In genomic region chr12:78209851-78210493, GRCh38 we compare ENCODE assay signal across 11 cellular contexts.
DNase-seq lines count a peak whose midpoint lies in the region; ATAC-seq, FAIRE-seq and TF ChIP-seq lines count a peak whose summit lies in the region.
"Had no signal": no experiment of that assay in that cellular context is flagged by ENCODE, and none has a peak within 500 bp of the region (broad histone marks: within the 10 kb centered on the region; RNA-seq: fewer than 3 reads in every experiment).

No MANE protein-coding gene starts in this region.

- POLR2A ChIA-PET in activated CD4-positive, alpha-beta memory T cell treated with anti-CD3 and anti-CD28 coated beads for 36 hours (lab: Charles Lee): no interaction called here

- no peaks in the 10 kb centered on the region for H3K27me3 Mint-ChIP-seq in chondrocyte (ENCODE audit: low read depth)
- no peaks in the 10 kb centered on the region for H3K27me3 Mint-ChIP-seq in activated T-cell treated with anti-CD3 and anti-CD28 coated beads, Interleukin-2, amount 50 U/mL, for 72 hours (ENCODE audit: low read depth)
- no peaks in the 10 kb centered on the region for H3K27me3 Mint-ChIP-seq in activated CD4-positive, alpha-beta memory T cell treated with anti-CD3 and anti-CD28 coated beads for 36 hours
- H3K27me3 Mint-ChIP-seq: activated B cell treated with CpG ODN at 0.5 μM for 24 hours had no signal

- no peak for FAIRE-seq in GM12892 (lab: Jason Lieb, UNC)
- FAIRE-seq: G401.6, small intestine had no signal

- DNase-seq in DMS53 treated with DMSO at 0.1 percent for 48 hours (lab: John Stamatoyannopoulos, UW; ENCODE audit: unreplicated experiment) (peak; percentile 87), NCI-H2196 treated with DMSO at 0.1 percent for 48 hours (lab: John Stamatoyannopoulos, UW; ENCODE audit: unreplicated experiment) (peak; percentile 62), chondrocyte (ENCODE audit: low spot score) (no peak), occipital lobe (lab: John Stamatoyannopoulos, UW) (peak; percentile 34), GM12892 (ENCODE audit: insufficient read length) (no peak)
- DNase-seq in activated T-cell treated with anti-CD3 and anti-CD28 coated beads, Interleukin-2, amount 50 U/mL, for 72 hours: no peak
- DNase-seq in activated CD4-positive, alpha-beta memory T cell treated with anti-CD3 and anti-CD28 coated beads for 36 hours: no peak
- DNase-seq: activated B cell treated with CpG ODN at 0.5 μM for 24 hours, small intestine had no signal

- TF ChIP-seq POLR2A in GM12892 (IDR thresholded peaks at IDR 0.05; ENCODE audit: low read depth, low read length): no peak

- ATAC-seq in activated T-cell treated with anti-CD3 and anti-CD28 coated beads, Interleukin-2, amount 50 U/mL, for 72 hours (replicated peaks in 1 of 2): no peak
- no peak for ATAC-seq in GM21723 (IDR thresholded peaks at IDR 0.05; ENCODE audit: unreplicated experiment)

- CTCF ChIA-PET in activated CD4-positive, alpha-beta memory T cell treated with anti-CD3 and anti-CD28 coated beads for 36 hours (lab: Charles Lee): no interaction called here

- no peaks in the 10 kb centered on the region for H3K9me3 Mint-ChIP-seq in chondrocyte (ENCODE audit: low read depth)
- H3K9me3 Mint-ChIP-seq in activated T-cell treated with anti-CD3 and anti-CD28 coated beads, Interleukin-2, amount 50 U/mL, for 72 hours: peaks cover 5 to 6% of the 10 kb centered on the region in 2 donors
- H3K9me3 Mint-ChIP-seq in activated CD4-positive, alpha-beta memory T cell treated with anti-CD3 and anti-CD28 coated beads for 36 hours: peaks cover 3% of the 10 kb centered on the region
- H3K9me3 Mint-ChIP-seq: activated B cell treated with CpG ODN at 0.5 μM for 24 hours had no signal

- no peak for TF ChIP-seq CTCF in chondrocyte (IDR thresholded peaks at IDR 0.05)

- H3K4me1 Mint-ChIP-seq in chondrocyte (ENCODE audit: low read depth): peaks cover 25% of the 10 kb centered on the region
- H3K4me1 Mint-ChIP-seq in activated T-cell treated with anti-CD3 and anti-CD28 coated beads, Interleukin-2, amount 50 U/mL, for 72 hours (ENCODE audit: low read depth): no peaks in the 10 kb centered on the region
- H3K4me1 Mint-ChIP-seq in activated CD4-positive, alpha-beta memory T cell treated with anti-CD3 and anti-CD28 coated beads for 36 hours (ENCODE audit: low read depth): no peaks in the 10 kb centered on the region
- H3K4me1 Mint-ChIP-seq: activated B cell treated with CpG ODN at 0.5 μM for 24 hours had no signal

- intact Hi-C loops in activated CD4-positive, alpha-beta memory T cell treated with anti-CD3 and anti-CD28 coated beads for 36 hours (cut with micrococcal nuclease): no loop called here

- H3K36me3 Mint-ChIP-seq in chondrocyte (ENCODE audit: low read depth): peaks cover 5% of the 10 kb centered on the region
- H3K36me3 Mint-ChIP-seq in activated T-cell treated with anti-CD3 and anti-CD28 coated beads, Interleukin-2, amount 50 U/mL, for 72 hours (ENCODE audit: insufficient read depth in 2 of 2): no peaks in the 10 kb centered on the region
- no peaks in the 10 kb centered on the region for H3K36me3 Mint-ChIP-seq in activated CD4-positive, alpha-beta memory T cell treated with anti-CD3 and anti-CD28 coated beads for 36 hours

- H3K4me3 Mint-ChIP-seq in chondrocyte (ENCODE audit: unreplicated experiment): no peak overlapping the region
- H3K4me3 Mint-ChIP-seq in activated T-cell treated with anti-CD3 and anti-CD28 coated beads, Interleukin-2, amount 50 U/mL, for 72 hours: no peak overlapping the region
- no peak overlapping the region for H3K4me3 Mint-ChIP-seq in activated CD4-positive, alpha-beta memory T cell treated with anti-CD3 and anti-CD28 coated beads for 36 hours
- H3K4me3 Mint-ChIP-seq: activated B cell treated with CpG ODN at 0.5 μM for 24 hours had no signal

- peak overlapping the region; percentile 65 for H3K27ac Mint-ChIP-seq in chondrocyte (ENCODE audit: unreplicated experiment)
- no peak overlapping the region for H3K27ac Mint-ChIP-seq in activated T-cell treated with anti-CD3 and anti-CD28 coated beads, Interleukin-2, amount 50 U/mL, for 72 hours
- no peak overlapping the region for H3K27ac Mint-ChIP-seq in activated CD4-positive, alpha-beta memory T cell treated with anti-CD3 and anti-CD28 coated beads for 36 hours
- H3K27ac Mint-ChIP-seq: activated B cell treated with CpG ODN at 0.5 μM for 24 hours had no signal

Comparison
In these comparisons a context has a peak if more than half of its experiments do, and no peak if none do; other contexts are left out.
1. DNase-seq: peak in DMS53 treated with DMSO at 0.1 percent for 48 hours (single experiment), NCI-H2196 treated with DMSO at 0.1 percent for 48 hours (single experiment) and occipital lobe (single experiment); none in chondrocyte (single experiment), GM12892 (single experiment), activated T-cell treated with anti-CD3 and anti-CD28 coated beads, Interleukin-2, amount 50 U/mL, for 72 hours (0 of 2) and activated CD4-positive, alpha-beta memory T cell treated with anti-CD3 and anti-CD28 coated beads for 36 hours (single experiment).